8 cellular contexts compared by ENCODE assay signal in genomic region chr13:52599037-52599852, GRCh38. TPM values are rescaled to one million over a fixed set of nuclear protein-coding genes. Genes with fewer than 3 reads are reported as not detected.
DNase-seq lines count a peak whose midpoint lies in the region; ATAC-seq, FAIRE-seq and TF ChIP-seq lines count a peak whose summit lies in the region.

No MANE protein-coding gene starts in this region.

- H3K9me3 Mint-ChIP-seq in H9 (no peaks in the 10 kb centered on the region), mesothelial cell of epicardium (no peaks in the 10 kb centered on the region)

- H4K91ac ChIP-seq in H9 (ENCODE audit: insufficient read length, low read depth, low read length) = no peak overlapping the region

- H2AK5ac ChIP-seq in H9 (ENCODE audit: insufficient read length, low read length) = no peak overlapping the region

- H3K4ac ChIP-seq in H9 (ENCODE audit: low read depth, low read length) = no peak overlapping the region

- H3K18ac ChIP-seq in H9 (ENCODE audit: insufficient read length, low read depth, low read length) = peak overlapping the region; percentile 97

- H3K9ac ChIP-seq in H9 (ENCODE audit: extremely low read depth, insufficient read length, low read length) = peak overlapping the region; percentile 76

- no peaks in the 10 kb centered on the region for H3K79me2 ChIP-seq in H9 (ENCODE audit: insufficient read depth, low read length)

- ATAC-seq in HG03097 (IDR thresholded peaks at IDR 0.05; ENCODE audit: low FRiP score, unreplicated experiment) (no peak), GM19452 (IDR thresholded peaks at IDR 0.05; ENCODE audit: unreplicated experiment) (no peak)

- H2BK20ac ChIP-seq in H9 (ENCODE audit: low read depth, low read length, poor library complexity, severe bottlenecking) = no peak overlapping the region

- H3K56ac ChIP-seq in H9 (ENCODE audit: insufficient read length, low read depth, low read length) = no peak overlapping the region

- no peak overlapping the region for H4K8ac ChIP-seq in H9 (replicated peaks; ENCODE audit: insufficient read length, low read depth, low read length)

- H3K4me3 Mint-ChIP-seq in H9 (peak overlapping the region; percentile 67 to 80), mesothelial cell of epicardium (peak overlapping the region; percentile 86)

- H3K79me1 ChIP-seq in H9 (ENCODE audit: insufficient read depth, low read depth, low read length, poor library complexity, severe bottlenecking) = no peaks in the 10 kb centered on the region

- no peaks in the 10 kb centered on the region; the same call in 1 of the 2 replicates for H3K27me3 Mint-ChIP-seq in H9 (ENCODE audit: low read depth)
- H3K27me3 Mint-ChIP-seq in mesothelial cell of epicardium (ENCODE audit: low read depth) = no peaks in the 10 kb centered on the region

- H3K23me2 ChIP-seq in H9 (ENCODE audit: insufficient read length, low read depth, low read length, poor library complexity, severe bottlenecking) = peaks cover 7% of the 10 kb centered on the region

- peak overlapping the region; percentile 95; the same call in 1 of the 2 replicates for H3K14ac ChIP-seq in H9 (ENCODE audit: insufficient read depth, low read length)

- no peak overlapping the region for H2BK15ac ChIP-seq in H9 (ENCODE audit: low read depth, low read length)

- H3K4me1 Mint-ChIP-seq in H9 (peaks cover 9 to 12% of the 10 kb centered on the region in 2 experiments), mesothelial cell of epicardium (peaks cover 25% of the 10 kb centered on the region)

- H3T11ph ChIP-seq in H9 (ENCODE audit: low read length) = no peak overlapping the region

- H2BK12ac ChIP-seq in H9 (ENCODE audit: insufficient read length, low read depth, low read length) = no peak overlapping the region

- no peak overlapping the region for H2BK120ac ChIP-seq in H9 (ENCODE audit: low read depth, low read length, poor library complexity, severe bottlenecking)

- H3K4me2 ChIP-seq in H9 (ENCODE audit: insufficient read depth, insufficient read length, low read length) = peak overlapping the region; percentile 90

- H3K27me3 ChIP-seq in H9 (ENCODE audit: insufficient read depth, low read length) = no peaks in the 10 kb centered on the region

- no peaks in the 10 kb centered on the region for H3K9me3 ChIP-seq in H9 (ENCODE audit: control insufficient read depth, low read depth, low read length)

- no peak overlapping the region for H4K5ac ChIP-seq in H9 (ENCODE audit: insufficient read length, low read depth, low read length)

- no peaks in the 10 kb centered on the region for H4K20me1 ChIP-seq in H9 (ENCODE audit: control insufficient read depth, insufficient read depth, insufficient read length)

- H2BK5ac ChIP-seq in H9 (ENCODE audit: insufficient read length, low read length) = no peak overlapping the region

- DNase-seq in Daoy (ENCODE audit: low read depth) (peak; percentile 30), H9 (no peak), NCI-H526 treated with DMSO at 0.1 percent for 48 hours (lab: John Stamatoyannopoulos, UW) (peak; percentile 55), dermis blood vessel endothelial cell (peak; percentile 79), mesothelial cell of epicardium (ENCODE audit: low spot score in 2 of 2, unreplicated experiment in 2 of 2) (no peak), urothelium cell line (ENCODE audit: low spot score) (peak; percentile 17)

- no peak for FAIRE-seq in urothelium cell line (lab: Jason Lieb, UNC)

- H3K36me3 Mint-ChIP-seq in H9 (ENCODE audit: insufficient read depth in 1 of 3, low read depth in 3 of 3) (no peaks in the 10 kb centered on the region; a peak in 1 of 7 replicates), mesothelial cell of epicardium (peaks cover 3% of the 10 kb centered on the region)

- TF ChIP-seq CTCF in H9 (conservative IDR thresholded peaks at IDR 0.05) = no peak
- no peak for TF ChIP-seq CTCF in mesothelial cell of epicardium (IDR thresholded peaks at IDR 0.05; ENCODE audit: unreplicated experiment)

- H3K27ac Mint-ChIP-seq in H9 (peak overlapping the region in 2 of 3 experiments; percentile 87 to 91; a peak in 2 of 7 replicates), mesothelial cell of epicardium (peak overlapping the region; percentile 93)

- H3K27ac ChIP-seq in H9 (ENCODE audit: insufficient read length, low read depth, low read length) = no peak overlapping the region

- H3K4me1 ChIP-seq in H9 (ENCODE audit: insufficient read depth, low read length) = no peaks in the 10 kb centered on the region

- H2AFZ ChIP-seq in H9 (ENCODE audit: low read length) = no peak overlapping the region

- no peak overlapping the region for H3K23ac ChIP-seq in H9 (ENCODE audit: insufficient read length, low read depth, low read length)

- no CpG with 5 or more reads among the region's 13 CpGs for WGBS in H9 (ENCODE audit: extremely low coverage, insufficient read length, low lambda C conversion rate)

RNA-seq across cellular contexts. Expression of gene HNRNPA1L2, which starts 43.0 kb away (rescaled TPM):
- 1.0 and 4.6 TPM in 2 replicates for total RNA-seq in Daoy (2014; rRNA removed; shearing (Covaris generic))
- total RNA-seq in H9 (2021) (10.6 and 11.1 TPM in 2 replicates), dermis blood vessel endothelial cell (2.2 and 4.0 TPM in 2 replicates), mesothelial cell of epicardium (16.4 to 18.5 TPM (median 18.1 TPM) in 3 replicates)

RNA-seq across cellular contexts. Expression of gene SUGT1, which starts 53.4 kb away (rescaled TPM):
- total RNA-seq in Daoy (2014; rRNA removed; shearing (Covaris generic)) = 64.2 and 69.2 TPM in 2 replicates
- 99.6 and 103 TPM in 2 replicates for total RNA-seq in H9 (2021)
- 49.5 and 75.9 TPM in 2 replicates for total RNA-seq in dermis blood vessel endothelial cell
- 38.5 to 42.4 TPM (median 41.6 TPM) in 3 replicates for total RNA-seq in mesothelial cell of epicardium

Comparison
In these comparisons a context has a peak if more than half of its experiments do, and no peak if none do; other contexts are left out.
1. DNase-seq: peak in Daoy (single experiment), NCI-H526 treated with DMSO at 0.1 percent for 48 hours (single experiment), dermis blood vessel endothelial cell (single experiment) and urothelium cell line (single experiment); none in H9 (single experiment) and mesothelial cell of epicardium (0 of 2).